ENCODE assay signal across 29 cellular contexts in the genomic region with DNA sequence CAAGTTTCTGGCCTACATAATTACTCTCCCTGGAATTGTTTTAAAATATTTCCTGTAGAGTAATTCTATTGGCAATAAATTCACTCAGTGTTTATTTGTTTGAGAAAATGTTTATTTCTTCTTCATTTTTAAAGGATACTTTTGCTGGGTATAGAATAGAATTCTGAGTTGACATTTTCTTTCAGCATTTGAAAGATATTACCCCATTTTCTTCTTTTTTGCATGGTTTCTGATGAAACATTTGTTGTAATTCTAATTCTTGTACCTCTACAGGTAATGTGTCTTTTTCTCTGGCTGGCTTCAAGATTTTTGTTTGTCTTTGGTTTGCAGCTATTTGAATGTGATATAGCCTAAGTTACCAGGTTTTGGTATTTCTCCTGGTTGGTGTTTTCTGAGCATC.
"Had no signal": no experiment of that assay in that cellular context is flagged by ENCODE, and none has a peak within 500 bp of the region (broad histone marks: within the 10 kb centered on the region; RNA-seq: fewer than 3 reads in every experiment).

No MANE protein-coding gene starts in this region.

- H3K27ac Mint-ChIP-seq: dendritic cell treated with granulocyte-macrophage colony-stimulating factor and Interleukin-4, amounts not matched to agents 40 ng/mL and 50 ng/mL, for 4 days; effector memory CD8-positive, alpha-beta T cell; endodermal cell had no signal

- FAIRE-seq: endometrium, endothelial cell of umbilical vein, frontal cortex had no signal

- H2AFZ ChIP-seq: hepatocyte had no signal

- H3K4me1 Mint-ChIP-seq: endodermal cell had no signal

- H3K27me3 Mint-ChIP-seq: dendritic cell treated with granulocyte-macrophage colony-stimulating factor and Interleukin-4, amounts not matched to agents 40 ng/mL and 50 ng/mL, for 4 days; effector memory CD8-positive, alpha-beta T cell had no signal

- DNase-seq: colonic mucosa; cortex of kidney; dermis blood vessel endothelial cell; dorsolateral prefrontal cortex; effector CD4-positive, alpha-beta T cell; effector CD8-positive, alpha-beta T cell; effector memory CD4-positive, alpha-beta T cell; effector memory CD8-positive, alpha-beta T cell; endodermal cell; erythroblast; esophagus squamous epithelium; foreskin fibroblast; foreskin keratinocyte; foreskin melanocyte; gastrocnemius medialis; glutamatergic neuron; head of caudate nucleus; heart left ventricle; heart right ventricle had no signal

- H3K4me1 ChIP-seq: colonic mucosa, esophagus muscularis mucosa, esophagus squamous epithelium, foreskin keratinocyte, gastrocnemius medialis, gastroesophageal sphincter, heart left ventricle, heart right ventricle had no signal

- H3K27ac ChIP-seq: colonic mucosa, coronary artery, dorsolateral prefrontal cortex, epithelial cell of prostate, esophagus muscularis mucosa, esophagus squamous epithelium, foreskin keratinocyte, gastrocnemius medialis, gastroesophageal sphincter, heart left ventricle, heart right ventricle, hepatocyte had no signal

- H3K4me2 ChIP-seq: hepatocyte had no signal

- H3K4me3 Mint-ChIP-seq: dendritic cell treated with granulocyte-macrophage colony-stimulating factor and Interleukin-4, amounts not matched to agents 40 ng/mL and 50 ng/mL, for 4 days; effector memory CD8-positive, alpha-beta T cell; endodermal cell had no signal

- H3K9me3 ChIP-seq: gastrocnemius medialis had no signal

- H3K79me2 ChIP-seq: hepatocyte had no signal

- ATAC-seq: effector memory CD8-positive, alpha-beta T cell; esophagus mucosa; foreskin keratinocyte; gastrocnemius medialis; gastroesophageal sphincter; heart left ventricle; heart right ventricle had no signal

- H3K36me3 ChIP-seq: colonic mucosa, esophagus muscularis mucosa, esophagus squamous epithelium, gastrocnemius medialis, gastroesophageal sphincter, heart left ventricle, heart right ventricle had no signal

- H3K4me3 ChIP-seq: colonic mucosa, coronary artery, dorsolateral prefrontal cortex, esophagus muscularis mucosa, esophagus squamous epithelium, gastrocnemius medialis, gastroesophageal sphincter, heart left ventricle, heart right ventricle, hepatocyte had no signal

- H3K27me3 ChIP-seq: colonic mucosa, dorsolateral prefrontal cortex, esophagus muscularis mucosa, esophagus squamous epithelium, foreskin keratinocyte, gastrocnemius medialis, gastroesophageal sphincter, heart left ventricle, heart right ventricle, hepatocyte had no signal
